32 cellular contexts compared by ENCODE assay signal in genomic region chr2:149189769-149190168, GRCh38.
"Had no signal": no experiment of that assay in that cellular context is flagged by ENCODE, and none has a peak within 500 bp of the region (broad histone marks: within the 10 kb centered on the region; RNA-seq: fewer than 3 reads in every experiment).

No MANE protein-coding gene starts in this region.

- H3K4me3 ChIP-seq: MG63 had no signal

- H3K4me2 ChIP-seq: KMS-11 had no signal

- H3K9me3 ChIP-seq: MG63 had no signal

- H3K27ac ChIP-seq: KMS-11 had no signal

- H3K27me3 ChIP-seq: MG63 had no signal

- H3K9ac ChIP-seq: KMS-11 had no signal

- DNase-seq: Karpas-422, Kasumi-1, MG63, MM.1S, MV-4-11, NCI-H1048, NCI-H1092, NCI-H1092 treated with DMSO at 0.1 percent for 48 hours, NCI-H1105, NCI-H1105 treated with DMSO at 0.1 percent for 48 hours, NCI-H1417, NCI-H1417 treated with DMSO at 0.1 percent for 48 hours, NCI-H1436, NCI-H146, NCI-H1694, NCI-H1694 treated with DMSO at 0.1 percent for 48 hours, NCI-H187, NCI-H187 treated with DMSO at 0.1 percent for 48 hours, NCI-H1930, NCI-H2029, NCI-H2029 treated with DMSO at 0.1 percent for 48 hours, NCI-H2081, NCI-H2081 treated with DMSO at 0.1 percent for 48 hours, NCI-H2107, NCI-H2171, NCI-H2227 treated with DMSO at 0.1 percent for 48 hours, NCI-H226, NCI-H345, NCI-H446, NCI-H446 treated with DMSO at 0.1 percent for 48 hours, NCI-H510A had no signal

- H3K36me3 ChIP-seq: MG63 had no signal
